1 cellular context compared by ENCODE assay signal in genomic region chr11:60810583-60810982, GRCh38.
TF ChIP-seq lines count a peak whose summit lies in the region.

No MANE protein-coding gene starts in this region.

TF ChIP-seq in H1, 55 proteins besides CTCF, POLR2A, EP300 and RAD21:
- TF ChIP-seq RBBP5 (IDR thresholded peaks at IDR 0.05; ENCODE audit: borderline replicate concordance, low read depth, low read length), result no peak
- no peak for TF ChIP-seq CHD7 (IDR thresholded peaks at IDR 0.05; ENCODE audit: insufficient replicate concordance, low read length)
- TF ChIP-seq HDAC2 (IDR thresholded peaks at IDR 0.05; ENCODE audit: borderline replicate concordance in 1 of 2, low read depth in 2 of 2, low read length in 2 of 2), result no peak
- no peak for TF ChIP-seq TAF7 (optimal IDR thresholded peaks at IDR 0.05; ENCODE audit: borderline replicate concordance, low read depth, low read length)
- TF ChIP-seq TEAD4 (IDR thresholded peaks at IDR 0.05; ENCODE audit: low read depth, low read length), result no peak
- TF ChIP-seq POU5F1 (IDR thresholded peaks at IDR 0.05; ENCODE audit: low read depth, low read length), result no peak
- no peak for TF ChIP-seq BCL11A (IDR thresholded peaks at IDR 0.05; ENCODE audit: low read depth in 2 of 2, low read length in 2 of 2)
- no peak for TF ChIP-seq RNF2 (IDR thresholded peaks at IDR 0.05; ENCODE audit: borderline replicate concordance, low read depth, low read length, missing control alignments, poor library complexity, severe bottlenecking)
- no peak for TF ChIP-seq JUN (IDR thresholded peaks at IDR 0.05; ENCODE audit: low read depth, low read length)
- TF ChIP-seq KDM4A (IDR thresholded peaks at IDR 0.05; ENCODE audit: low read depth, low read length, severe bottlenecking), result no peak
- no peak for TF ChIP-seq NANOG (IDR thresholded peaks at IDR 0.05; ENCODE audit: insufficient read depth, low read depth, low read length, poor library complexity, severe bottlenecking)
- no peak for TF ChIP-seq SIN3A (conservative IDR thresholded peaks at IDR 0.05 in 1 of 2, IDR thresholded peaks at IDR 0.05 in 1 of 2; ENCODE audit: low read depth in 1 of 2, low read length in 2 of 2)
- TF ChIP-seq PHF8 (conservative IDR thresholded peaks at IDR 0.05; ENCODE audit: low read depth, low read length), result no peak
- no peak for TF ChIP-seq ASH2L (IDR thresholded peaks at IDR 0.05; ENCODE audit: low read length)
- TF ChIP-seq CEBPB (IDR thresholded peaks at IDR 0.05; ENCODE audit: low read depth, low read length), result no peak
- TF ChIP-seq SUZ12 (IDR thresholded peaks at IDR 0.05; ENCODE audit: low read length), result no peak
- no peak for TF ChIP-seq CHD1 (IDR thresholded peaks at IDR 0.05; ENCODE audit: low read depth, low read length)
- TF ChIP-seq SIRT6 (IDR thresholded peaks at IDR 0.05; ENCODE audit: low read length), result no peak
- TF ChIP-seq CBX5 (IDR thresholded peaks at IDR 0.05; ENCODE audit: low read depth, low read length), result no peak
TF ChIP-seq in H1: peak in this region for 0.
